19 cellular contexts compared by ENCODE assay signal in genomic region chr12:125776212-125776611, GRCh38.
"Had no signal": no experiment of that assay in that cellular context is flagged by ENCODE, and none has a peak within 500 bp of the region (broad histone marks: within the 10 kb centered on the region; RNA-seq: fewer than 3 reads in every experiment).

No MANE protein-coding gene starts in this region.

- H3K4me3 Mint-ChIP-seq: stimulated activated effector memory CD8-positive, alpha-beta T cell treated with anti-CD3 and anti-CD28 coated beads, Interleukin-12 subunit alpha, Interleukin-12 subunit beta, amount 100 ng/mL, for 72 hours; stimulated activated memory B cell treated with anti-CD40 and anti-IgM and Interleukin-4, amounts not matched to agents 10 μg/mL and 1 μg/mL and 100 μg/mL, for 72 hours; stimulated activated naive B cell treated with anti-CD40 and anti-IgM and Interleukin-4, amounts not matched to agents 10 μg/mL and 1 μg/mL and 100 μg/mL, for 72 hours; stimulated activated naive CD8-positive, alpha-beta T cell treated with anti-CD3 and anti-CD28 coated beads, Interleukin-15, amount 100 ng/mL, for 72 hours; stimulated activated naive CD8-positive, alpha-beta T cell treated with anti-CD3 and anti-CD28 coated beads, Interleukin-15, Interleukin-2, amounts not matched to agents 100 ng/mL and 50 ng/mL, for 24 hours; type B pancreatic cell had no signal

- H3K36me3 Mint-ChIP-seq: stimulated activated effector memory CD8-positive, alpha-beta T cell treated with anti-CD3 and anti-CD28 coated beads, Interleukin-12 subunit alpha, Interleukin-12 subunit beta, amount 100 ng/mL, for 72 hours; stimulated activated memory B cell treated with anti-CD40 and anti-IgM and Interleukin-4, amounts not matched to agents 10 μg/mL and 1 μg/mL and 100 μg/mL, for 72 hours; stimulated activated naive B cell treated with anti-CD40 and anti-IgM and Interleukin-4, amounts not matched to agents 10 μg/mL and 1 μg/mL and 100 μg/mL, for 72 hours; type B pancreatic cell had no signal

- H3K27ac ChIP-seq: stomach, suprapubic skin, testis, thoracic aorta, thyroid gland, tibial artery, tibial nerve, transverse colon, upper lobe of left lung, upper lobe of right lung, uterus, vagina had no signal

- H3K27ac Mint-ChIP-seq: stimulated activated effector memory CD8-positive, alpha-beta T cell treated with anti-CD3 and anti-CD28 coated beads, Interleukin-12 subunit alpha, Interleukin-12 subunit beta, amount 100 ng/mL, for 72 hours; stimulated activated memory B cell treated with anti-CD40 and anti-IgM and Interleukin-4, amounts not matched to agents 10 μg/mL and 1 μg/mL and 100 μg/mL, for 72 hours; stimulated activated naive B cell treated with anti-CD40 and anti-IgM and Interleukin-4, amounts not matched to agents 10 μg/mL and 1 μg/mL and 100 μg/mL, for 72 hours; stimulated activated naive CD8-positive, alpha-beta T cell treated with anti-CD3 and anti-CD28 coated beads, Interleukin-15, amount 100 ng/mL, for 72 hours; stimulated activated naive CD8-positive, alpha-beta T cell treated with anti-CD3 and anti-CD28 coated beads, Interleukin-15, Interleukin-2, amounts not matched to agents 100 ng/mL and 50 ng/mL, for 24 hours; type B pancreatic cell had no signal

- H3K36me3 ChIP-seq: stomach, suprapubic skin, thoracic aorta, thyroid gland, tibial artery, tibial nerve, transverse colon, upper lobe of left lung, upper lobe of right lung, uterus, vagina had no signal

- H3K4me1 ChIP-seq: stomach, suprapubic skin, testis, thyroid gland, tibial artery, tibial nerve, transverse colon, upper lobe of left lung, upper lobe of right lung, uterus, vagina had no signal

- ATAC-seq: stimulated activated effector memory CD8-positive, alpha-beta T cell treated with anti-CD3 and anti-CD28 coated beads, Interleukin-12 subunit alpha, Interleukin-12 subunit beta, amount 100 ng/mL, for 72 hours; stimulated activated memory B cell treated with anti-CD40 and anti-IgM and Interleukin-4, amounts not matched to agents 10 μg/mL and 1 μg/mL and 100 μg/mL, for 72 hours; stimulated activated naive B cell treated with anti-CD40 and anti-IgM and Interleukin-4, amounts not matched to agents 10 μg/mL and 1 μg/mL and 100 μg/mL, for 72 hours; stimulated activated naive CD8-positive, alpha-beta T cell treated with anti-CD3 and anti-CD28 coated beads, Interleukin-15, amount 100 ng/mL, for 72 hours; stimulated activated naive CD8-positive, alpha-beta T cell treated with anti-CD3 and anti-CD28 coated beads, Interleukin-15, Interleukin-2, amounts not matched to agents 100 U/mL and 50 U/mL, for 24 hours; upper lobe of right lung had no signal

- H3K9me3 Mint-ChIP-seq: stimulated activated naive CD8-positive, alpha-beta T cell treated with anti-CD3 and anti-CD28 coated beads, Interleukin-15, amount 100 ng/mL, for 72 hours; type B pancreatic cell had no signal

- H3K4me1 Mint-ChIP-seq: stimulated activated effector memory CD8-positive, alpha-beta T cell treated with anti-CD3 and anti-CD28 coated beads, Interleukin-12 subunit alpha, Interleukin-12 subunit beta, amount 100 ng/mL, for 72 hours; stimulated activated memory B cell treated with anti-CD40 and anti-IgM and Interleukin-4, amounts not matched to agents 10 μg/mL and 1 μg/mL and 100 μg/mL, for 72 hours; stimulated activated naive B cell treated with anti-CD40 and anti-IgM and Interleukin-4, amounts not matched to agents 10 μg/mL and 1 μg/mL and 100 μg/mL, for 72 hours; stimulated activated naive CD8-positive, alpha-beta T cell treated with anti-CD3 and anti-CD28 coated beads, Interleukin-15, amount 100 ng/mL, for 72 hours had no signal

- H3K4me3 ChIP-seq: stomach, suprapubic skin, testis, thoracic aorta, thyroid gland, tibial artery, tibial nerve, transverse colon, upper lobe of left lung, upper lobe of right lung, uterus, vagina had no signal

- H3K9me3 ChIP-seq: testis, thoracic aorta, thyroid gland, tibial artery, upper lobe of right lung, uterus, vagina had no signal

- H3K27me3 Mint-ChIP-seq: stimulated activated memory B cell treated with anti-CD40 and anti-IgM and Interleukin-4, amounts not matched to agents 10 μg/mL and 1 μg/mL and 100 μg/mL, for 72 hours; stimulated activated naive B cell treated with anti-CD40 and anti-IgM and Interleukin-4, amounts not matched to agents 10 μg/mL and 1 μg/mL and 100 μg/mL, for 72 hours; stimulated activated naive CD8-positive, alpha-beta T cell treated with anti-CD3 and anti-CD28 coated beads, Interleukin-15, amount 100 ng/mL, for 72 hours; stimulated activated naive CD8-positive, alpha-beta T cell treated with anti-CD3 and anti-CD28 coated beads, Interleukin-15, Interleukin-2, amounts not matched to agents 100 ng/mL and 50 ng/mL, for 24 hours; type B pancreatic cell had no signal
